Comparison of ENCODE assay signal across 27 cellular contexts in the genomic region with DNA sequence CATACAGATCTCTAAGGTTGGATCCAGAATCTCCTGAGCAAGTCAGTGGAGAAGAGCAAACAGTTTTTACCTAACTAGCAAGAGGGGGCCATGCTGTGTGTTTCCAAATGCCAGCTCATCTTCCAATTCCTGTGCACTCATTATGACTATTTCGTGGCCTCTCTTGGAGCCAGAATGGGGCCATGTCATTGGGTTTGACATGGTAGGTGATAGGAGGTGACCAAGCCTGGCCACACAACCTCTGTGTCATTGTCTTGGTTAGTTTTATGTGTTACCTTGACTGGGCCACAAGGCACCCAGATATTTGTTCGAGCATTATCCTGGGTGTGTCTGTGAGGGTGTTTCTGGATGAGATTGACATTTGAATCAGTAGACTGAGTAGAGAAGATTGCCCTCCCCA.
"Had no signal": no experiment of that assay in that cellular context is flagged by ENCODE, and none has a peak within 500 bp of the region (broad histone marks: within the 10 kb centered on the region; RNA-seq: fewer than 3 reads in every experiment).

No MANE protein-coding gene starts in this region.

- H3K27me3 Mint-ChIP-seq: activated naive CD4-positive, alpha-beta T cell treated with anti-CD3 and anti-CD28 coated beads, Interleukin-2, amount 50 U/mL, for 24 hours; stimulated activated naive CD8-positive, alpha-beta T cell treated with anti-CD3 and anti-CD28 coated beads, Interleukin-15, Interleukin-2, amounts not matched to agents 100 ng/mL and 50 ng/mL, for 24 hours; type B pancreatic cell had no signal

- H3K27ac Mint-ChIP-seq: activated naive CD4-positive, alpha-beta T cell treated with anti-CD3 and anti-CD28 coated beads, Interleukin-2, amount 50 U/mL, for 24 hours; immature natural killer cell; mesothelial cell of epicardium; naive B cell; nephron progenitor cell; progenitor cell of endocrine pancreas; stimulated activated naive CD8-positive, alpha-beta T cell treated with anti-CD3 and anti-CD28 coated beads, Interleukin-15, Interleukin-2, amounts not matched to agents 100 ng/mL and 50 ng/mL, for 24 hours; T-helper 1 cell treated with Interleukin-12 subunit alpha and Interleukin-12 subunit beta and Interleukin-4 antibody, amounts not matched to agents 30 μg/mL and 1 μg/mL, for 36 hours; type B pancreatic cell had no signal

- H3K4me3 ChIP-seq: adrenal gland, body of pancreas, esophagus muscularis mucosa, heart left ventricle, ovary, right lobe of liver, vagina had no signal

- H3K27me3 ChIP-seq: adrenal gland, body of pancreas, esophagus muscularis mucosa, foreskin keratinocyte, heart left ventricle, ovary, right lobe of liver, vagina had no signal

- H3K4me1 Mint-ChIP-seq: immature natural killer cell, mesothelial cell of epicardium, naive B cell had no signal

- DNase-seq: activated effector memory CD4-positive, alpha-beta T cell treated with anti-CD3 and anti-CD28 coated beads, Interleukin-2, amount 50 U/mL, for 16 hours; adrenal gland; aorta; body of pancreas; dermis blood vessel endothelial cell; effector CD4-positive, alpha-beta T cell; foreskin keratinocyte; heart left ventricle; hypothalamus; immature natural killer cell; kidney; naive B cell; nephron progenitor cell; ovary; SK-N-SH; substantia nigra; SW 1271; T-helper 9 cell had no signal

- H3K36me3 Mint-ChIP-seq: activated naive CD4-positive, alpha-beta T cell treated with anti-CD3 and anti-CD28 coated beads, Interleukin-2, amount 50 U/mL, for 24 hours; immature natural killer cell; mesothelial cell of epicardium; naive B cell had no signal

- H3K9me2 ChIP-seq: SK-N-SH had no signal

- H3K4me3 Mint-ChIP-seq: activated naive CD4-positive, alpha-beta T cell treated with anti-CD3 and anti-CD28 coated beads, Interleukin-2, amount 50 U/mL, for 24 hours; immature natural killer cell; mesothelial cell of epicardium; naive B cell; nephron progenitor cell; stimulated activated naive CD8-positive, alpha-beta T cell treated with anti-CD3 and anti-CD28 coated beads, Interleukin-15, Interleukin-2, amounts not matched to agents 100 ng/mL and 50 ng/mL, for 24 hours; T-helper 1 cell treated with Interleukin-12 subunit alpha and Interleukin-12 subunit beta and Interleukin-4 antibody, amounts not matched to agents 30 μg/mL and 1 μg/mL, for 36 hours; type B pancreatic cell had no signal

- H3K9me3 Mint-ChIP-seq: activated naive CD4-positive, alpha-beta T cell treated with anti-CD3 and anti-CD28 coated beads, Interleukin-2, amount 50 U/mL, for 24 hours; immature natural killer cell; mesothelial cell of epicardium; naive B cell; nephron progenitor cell; stimulated activated naive CD8-positive, alpha-beta T cell treated with anti-CD3 and anti-CD28 coated beads, Interleukin-15, Interleukin-2, amounts not matched to agents 100 ng/mL and 50 ng/mL, for 24 hours; T-helper 1 cell treated with Interleukin-12 subunit alpha and Interleukin-12 subunit beta and Interleukin-4 antibody, amounts not matched to agents 30 μg/mL and 1 μg/mL, for 36 hours; type B pancreatic cell had no signal

- H3K4me2 ChIP-seq: SK-N-SH had no signal

- H3K36me3 ChIP-seq: adrenal gland, esophagus muscularis mucosa, heart left ventricle, ovary, right lobe of liver, vagina had no signal

- H3K9ac ChIP-seq: SK-N-SH had no signal

- ATAC-seq: body of pancreas, foreskin keratinocyte, heart left ventricle, right lobe of liver had no signal

- H3K4me1 ChIP-seq: adrenal gland, esophagus muscularis mucosa, foreskin keratinocyte, heart left ventricle, right lobe of liver, vagina had no signal

- H3K9me3 ChIP-seq: adrenal gland, body of pancreas, esophagus muscularis mucosa, heart left ventricle, ovary, right lobe of liver, SK-N-SH, vagina had no signal

- H3K27ac ChIP-seq: adrenal gland, body of pancreas, esophagus muscularis mucosa, foreskin keratinocyte, heart left ventricle, ovary, right lobe of liver, vagina had no signal
